Comparison of ENCODE assay signal across 25 cellular contexts in the genomic region with DNA sequence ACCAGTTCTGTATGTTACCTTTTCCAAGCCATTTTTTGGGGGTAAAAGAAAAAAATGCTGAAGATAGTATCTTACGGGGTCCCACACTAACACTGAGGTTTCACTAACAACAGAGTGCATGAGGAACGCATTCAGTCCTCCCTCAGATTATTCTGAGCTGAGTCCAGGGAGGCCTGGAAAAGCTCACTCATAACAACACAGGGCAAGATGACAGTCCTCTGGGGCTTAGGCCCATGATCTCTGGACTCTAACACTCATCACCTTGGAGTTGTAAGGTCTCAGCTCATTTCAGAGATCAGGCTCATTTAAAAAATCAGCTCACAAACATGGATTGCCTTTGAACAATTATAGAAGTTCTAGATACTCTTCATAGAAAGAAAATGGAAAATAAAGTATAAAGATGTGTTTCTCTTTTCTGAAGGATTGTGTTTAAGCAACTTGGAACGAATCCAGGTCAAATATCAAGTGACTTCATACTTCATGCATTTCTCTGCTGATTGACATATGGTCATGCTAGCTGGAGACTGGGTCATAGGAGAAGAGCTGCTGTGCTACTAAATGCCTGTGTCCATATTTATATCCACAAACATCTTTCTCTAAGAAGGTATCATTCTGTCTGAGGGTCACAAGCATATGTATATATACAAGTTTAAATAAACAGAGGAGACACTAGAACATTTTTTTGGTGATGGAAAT.
DNase-seq lines count a peak whose midpoint lies in the region; ATAC-seq, FAIRE-seq and TF ChIP-seq lines count a peak whose summit lies in the region.
"Had no signal": no experiment of that assay in that cellular context is flagged by ENCODE, and none has a peak within 500 bp of the region (broad histone marks: within the 10 kb centered on the region; RNA-seq: fewer than 3 reads in every experiment).

No MANE protein-coding gene starts in this region.

- no peaks in the 10 kb centered on the region for H3K9me1 ChIP-seq in K562 (ENCODE audit: control insufficient read depth, insufficient read depth, low read length)

- peaks cover 4% of the 10 kb centered on the region for H3K9me3 Mint-ChIP-seq in osteocyte (ENCODE audit: unreplicated experiment)
- H3K9me3 Mint-ChIP-seq: activated T-helper 1 cell treated with anti-CD3 and anti-CD28 coated beads, Interleukin-12 subunit alpha, Interleukin-12 subunit beta, Interleukin-2, Interleukin-4 antibody, amounts not matched to agents 30 ng/mL and 10 ng/mL and 1 ng/mL, durations not matched to agents 14 hours and 24 hours and 36 hours; naive thymus-derived CD8-positive, alpha-beta T cell; stimulated activated naive B cell treated with anti-CD40 and anti-IgM and Interleukin-4, amounts not matched to agents 10 μg/mL and 1 μg/mL and 100 μg/mL, for 72 hours had no signal

- H3K27ac ChIP-seq in HepG2 (ENCODE audit: extremely low read length, insufficient read depth, low read length), result no peak overlapping the region
- H3K27ac ChIP-seq in right lobe of liver, result no peak overlapping the region
- no peak overlapping the region for H3K27ac ChIP-seq in K562 (ENCODE audit: extremely low read depth, low read depth, low read length)
- peak overlapping the region; percentile 13 to 61 for H3K27ac ChIP-seq in uterus
- H3K27ac ChIP-seq: C4-2B, esophagus muscularis mucosa, gastroesophageal sphincter had no signal

- CTCF ChIA-PET in HepG2 (lab: Yijun Ruan, JAX; ENCODE audit: low intra/inter-chr PET ratio, low total read pairs) (no interaction called here), K562 (lab: Yijun Ruan, JAX; ENCODE audit: low intra/inter-chr PET ratio) (no interaction called here)

- H3K4me2 ChIP-seq in HepG2 (ENCODE audit: low read depth, low read length), result no peak overlapping the region
- no peak overlapping the region for H3K4me2 ChIP-seq in K562 (ENCODE audit: insufficient read depth, low read length)

- H3K9me3 ChIP-seq in HepG2 (ENCODE audit: low read length) (peaks cover 13% of the 10 kb centered on the region; the same call in 1 of the 2 replicates), right lobe of liver (no peaks in the 10 kb centered on the region), K562 (replicated peaks; ENCODE audit: control insufficient read depth, insufficient read depth, low read depth, low read length) (no peaks in the 10 kb centered on the region), uterus (no peaks in the 10 kb centered on the region)
- H3K9me3 ChIP-seq: gastroesophageal sphincter had no signal

- H3K4me1 Mint-ChIP-seq in osteocyte (ENCODE audit: unreplicated experiment), result peaks cover 11% of the 10 kb centered on the region
- H3K4me1 Mint-ChIP-seq: naive thymus-derived CD8-positive, alpha-beta T cell; stimulated activated naive B cell treated with anti-CD40 and anti-IgM and Interleukin-4, amounts not matched to agents 10 μg/mL and 1 μg/mL and 100 μg/mL, for 72 hours had no signal

- no peaks in the 10 kb centered on the region for H3K36me3 Mint-ChIP-seq in osteocyte (ENCODE audit: unreplicated experiment)
- H3K36me3 Mint-ChIP-seq: naive thymus-derived CD8-positive, alpha-beta T cell; stimulated activated naive B cell treated with anti-CD40 and anti-IgM and Interleukin-4, amounts not matched to agents 10 μg/mL and 1 μg/mL and 100 μg/mL, for 72 hours had no signal

- TF ChIP-seq POLR2A in HepG2 (IDR thresholded peaks at IDR 0.05; ENCODE audit: insufficient read depth in 1 of 2, low read depth in 2 of 2, low read length in 2 of 2) (no peak), right lobe of liver (IDR thresholded peaks at IDR 0.05) (no peak), K562 (conservative IDR thresholded peaks at IDR 0.05) (no peak), uterus (IDR thresholded peaks at IDR 0.05) (no peak)

- no peak overlapping the region for H3K4me3 Mint-ChIP-seq in osteocyte (ENCODE audit: unreplicated experiment)
- H3K4me3 Mint-ChIP-seq: activated T-helper 1 cell treated with anti-CD3 and anti-CD28 coated beads, Interleukin-12 subunit alpha, Interleukin-12 subunit beta, Interleukin-2, Interleukin-4 antibody, amounts not matched to agents 30 ng/mL and 10 ng/mL and 1 ng/mL, durations not matched to agents 14 hours and 24 hours and 36 hours; naive thymus-derived CD8-positive, alpha-beta T cell; stimulated activated naive B cell treated with anti-CD40 and anti-IgM and Interleukin-4, amounts not matched to agents 10 μg/mL and 1 μg/mL and 100 μg/mL, for 72 hours had no signal

- H3K27me3 ChIP-seq in HepG2 (ENCODE audit: control insufficient read depth in 1 of 2, insufficient read depth in 2 of 2, low read length in 2 of 2) (peaks cover 0 to 1% of the 10 kb centered on the region in 2 experiments; a peak in 2 of 5 replicates), right lobe of liver (no peaks in the 10 kb centered on the region), K562 (ENCODE audit: control insufficient read depth in 2 of 2, insufficient read depth in 2 of 2, low read length in 2 of 2) (no peaks in the 10 kb centered on the region), uterus (no peaks in the 10 kb centered on the region)
- H3K27me3 ChIP-seq: esophagus muscularis mucosa, gastroesophageal sphincter had no signal

- H3K9ac ChIP-seq in HepG2 (ENCODE audit: insufficient read depth, low read depth, low read length) (no peak overlapping the region), K562 (ENCODE audit: insufficient read depth in 1 of 2, low read depth in 2 of 2, low read length in 2 of 2) (no peak overlapping the region)

- TF ChIP-seq EP300 in HepG2 (IDR thresholded peaks at IDR 0.05; ENCODE audit: low read depth in 2 of 2, low read length in 2 of 2), result no peak
- TF ChIP-seq EP300 in HepG2 (CRISPR knock-in tag; IDR thresholded peaks at IDR 0.05; ENCODE audit: borderline replicate concordance), result no peak
- no peak for TF ChIP-seq EP300 in K562 (IDR thresholded peaks at IDR 0.05; ENCODE audit: low read length)

- H3K4me3 ChIP-seq in HepG2 (replicated peaks in 1 of 3; ENCODE audit: insufficient read depth in 1 of 3, low read depth in 2 of 3, low read length in 3 of 3) (no peak overlapping the region), right lobe of liver (no peak overlapping the region), K562 (no peak overlapping the region), uterus (no peak overlapping the region)
- H3K4me3 ChIP-seq: esophagus muscularis mucosa, gastroesophageal sphincter had no signal

- POLR2A ChIA-PET in HepG2 (lab: Yijun Ruan, JAX) (no interaction called here), K562 (lab: Yijun Ruan, JAX) (no interaction called here)

- intact Hi-C loops in HepG2 (cut with micrococcal nuclease; ENCODE audit: unreplicated experiment) (no loop called here), right lobe of liver (cut with DNase I) (no loop called here), K562 (cut with micrococcal nuclease) (no loop called here), uterus (cut with DNase I; ENCODE audit: low total_unique reads) (no loop called here)

- H3K4me1 ChIP-seq in HepG2 (ENCODE audit: insufficient read depth, low read length) (no peaks in the 10 kb centered on the region), right lobe of liver (no peaks in the 10 kb centered on the region), K562 (replicated peaks in 1 of 2; ENCODE audit: control insufficient read depth in 2 of 2, insufficient read depth in 2 of 2, low read length in 2 of 2) (no peaks in the 10 kb centered on the region), uterus (no peaks in the 10 kb centered on the region)
- H3K4me1 ChIP-seq: gastroesophageal sphincter had no signal

- no peak for TF ChIP-seq CTCF in HepG2 (CRISPR knock-in tag; IDR thresholded peaks at IDR 0.05)
- no peak for TF ChIP-seq CTCF in right lobe of liver (IDR thresholded peaks at IDR 0.05)
- no peak for TF ChIP-seq CTCF in K562 (IDR thresholded peaks at IDR 0.05 in 2 of 3, conservative IDR thresholded peaks at IDR 0.05 in 1 of 3; ENCODE audit: insufficient read depth in 2 of 3, low read depth in 1 of 3, low read length in 3 of 3)
- TF ChIP-seq CTCF in uterus (IDR thresholded peaks at IDR 0.05), result no peak
- TF ChIP-seq CTCF in osteocyte (IDR thresholded peaks at IDR 0.05), result no peak

- WGBS in HepG2 (ENCODE audit: low lambda C conversion rate), result 25% methylated on average over 3 of the region's 3 CpGs
- 43% methylated on average over 3 of the region's 3 CpGs for WGBS in right lobe of liver (ENCODE audit: insufficient coverage, low coverage, low lambda C conversion rate, missing lambda C conversion rate)
- 0% methylated on average over 3 of the region's 3 CpGs for WGBS in K562 (ENCODE audit: insufficient coverage, low coverage, missing lambda C conversion rate)

- no TSS peak for BruUV-seq in HepG2 (replicated peaks; lab: Mats Ljungman, UMichigan)
- BruUV-seq in K562 (replicated peaks; lab: Mats Ljungman, UMichigan), result no TSS peak

- in situ Hi-C loops in HepG2 (cut with HindIII; ENCODE audit: extremely low pct_ligation_motif_present, low pct_unique_long_range_greater_than_20kb) (no loop called here), K562 (cut with MboI) (no loop called here)

- FAIRE-seq in HepG2 (lab: Jason Lieb, UNC) (peak; percentile 26), K562 (lab: Jason Lieb, UNC) (peak; percentile 15)

- TF ChIP-seq RAD21 in HepG2 (CRISPR knock-in tag; IDR thresholded peaks at IDR 0.05) (no peak), K562 (CRISPR knock-in tag; conservative IDR thresholded peaks at IDR 0.05 in 1 of 2, IDR thresholded peaks at IDR 0.05 in 1 of 2) (no peak)

- ATAC-seq in HepG2, result no peak
- ATAC-seq in right lobe of liver, result no peak
- no peak for ATAC-seq in K562
- ATAC-seq: gastroesophageal sphincter; left colon; naive thymus-derived CD8-positive, alpha-beta T cell; stimulated activated naive B cell treated with anti-CD40 and anti-IgM and Interleukin-4, amounts not matched to agents 10 μg/mL and 1 μg/mL and 100 μg/mL, for 72 hours had no signal

- no peaks in the 10 kb centered on the region for H3K27me3 Mint-ChIP-seq in osteocyte (ENCODE audit: unreplicated experiment)

- H3K27ac Mint-ChIP-seq in osteocyte (ENCODE audit: unreplicated experiment), result no peak overlapping the region
- H3K27ac Mint-ChIP-seq: activated T-helper 1 cell treated with anti-CD3 and anti-CD28 coated beads, Interleukin-12 subunit alpha, Interleukin-12 subunit beta, Interleukin-2, Interleukin-4 antibody, amounts not matched to agents 30 ng/mL and 10 ng/mL and 1 ng/mL, durations not matched to agents 14 hours and 24 hours and 36 hours; naive thymus-derived CD8-positive, alpha-beta T cell; stimulated activated naive B cell treated with anti-CD40 and anti-IgM and Interleukin-4, amounts not matched to agents 10 μg/mL and 1 μg/mL and 100 μg/mL, for 72 hours had no signal

- H4K20me1 ChIP-seq in HepG2 (ENCODE audit: insufficient read depth, low read length) (no peaks in the 10 kb centered on the region), K562 (replicated peaks; ENCODE audit: control insufficient read depth, insufficient read depth, low read length) (no peaks in the 10 kb centered on the region)

- no peak overlapping the region for H2AFZ ChIP-seq in HepG2 (ENCODE audit: low read length)
- H2AFZ ChIP-seq in K562 (ENCODE audit: low read depth, low read length), result no peak overlapping the region

- no peaks in the 10 kb centered on the region for H3K36me3 ChIP-seq in HepG2 (replicated peaks in 1 of 2; ENCODE audit: control insufficient read depth in 1 of 2, insufficient read depth in 2 of 2, low read length in 2 of 2)
- H3K36me3 ChIP-seq in right lobe of liver, result no peaks in the 10 kb centered on the region
- H3K36me3 ChIP-seq in K562 (ENCODE audit: control insufficient read depth, insufficient read depth, low read length), result no peaks in the 10 kb centered on the region
- no peaks in the 10 kb centered on the region for H3K36me3 ChIP-seq in uterus
- H3K36me3 ChIP-seq: esophagus muscularis mucosa, gastroesophageal sphincter had no signal

- DNase-seq in HepG2 (ENCODE audit: low spot score), result no peak
- no peak for DNase-seq in right lobe of liver
- DNase-seq in K562 (ENCODE audit: extremely low read depth in 1 of 4, low spot score in 3 of 4), result no peak
- DNase-seq in iris pigment epithelial cell (ENCODE audit: low read depth), result peak; percentile 48
- DNase-seq in uterus, result peak in 1 of 2 donors; percentile 35
- DNase-seq in SW 1271 (lab: John Stamatoyannopoulos, UW), result no peak
- DNase-seq in osteocyte (ENCODE audit: extremely low spot score, unreplicated experiment), result no peak
- no peak for DNase-seq in medulla oblongata (ENCODE audit: extremely low spot score)
- DNase-seq: activated CD4-positive, alpha-beta T cell treated with anti-CD3 and anti-CD28 coated beads for 4 hours; activated naive CD4-positive, alpha-beta T cell treated with anti-CD3 and anti-CD28 coated beads, Interleukin-2, amount 50 U/mL, for 16 hours; aorta; Calu3; cerebellar nuclear complex; GOT3; left colon; naive thymus-derived CD8-positive, alpha-beta T cell; NCI-H1092; NCI-H2081 treated with DMSO at 0.1 percent for 48 hours; NCI-H526 treated with DMSO at 0.1 percent for 48 hours; RPMI8226; stimulated activated naive B cell treated with anti-CD40 and anti-IgM and Interleukin-4, amounts not matched to agents 10 μg/mL and 1 μg/mL and 100 μg/mL, for 72 hours had no signal

- no peaks in the 10 kb centered on the region for H3K79me2 ChIP-seq in HepG2 (ENCODE audit: insufficient read depth, low read length)
- no peaks in the 10 kb centered on the region for H3K79me2 ChIP-seq in K562 (ENCODE audit: control insufficient read depth, insufficient read depth, low read length)

Comparison
In these comparisons a context has a peak if more than half of its experiments do, and no peak if none do; other contexts are left out.
1. H3K27ac ChIP-seq: peak in uterus (2 of 2); none in HepG2 (single experiment), right lobe of liver (0 of 3) and K562 (single experiment).